8 cellular contexts compared by ENCODE assay signal in genomic region chr22:45163074-45163416, GRCh38. TPM values are rescaled to one million over a fixed set of nuclear protein-coding genes. Genes with fewer than 3 reads are reported as not detected.
A peak's percentile ranks its signal among the peaks of the same experiment; 100 is the strongest.
DNase-seq lines count a peak whose midpoint lies in the region; TF ChIP-seq lines count a peak whose summit lies in the region.

No MANE protein-coding gene starts in this region.

- peak overlapping the region; percentile 29 to 99 (median 83) for H3K27ac ChIP-seq in adrenal gland
- no peak overlapping the region for H3K27ac ChIP-seq in iPS DF 6.9 (ENCODE audit: low read length)

- DNase-seq in activated naive CD4-positive, alpha-beta T cell treated with anti-CD3 and anti-CD28 coated beads, Interleukin-2, amount 10 ng/mL, durations not matched to agents 7 days and 5 days: no peak
- DNase-seq in activated naive CD4-positive, alpha-beta T cell treated with Interleukin-2 at 50 U/mL for 16 hours: no peak
- DNase-seq in Kasumi-1 (lab: John Stamatoyannopoulos, UW) (peak; percentile 23 to 27), adrenal gland (peak in 5 of 7 donors; percentile 48 to 61 (median 55)), iPS DF 6.9 (ENCODE audit: low read depth, low spot score) (no peak), skeletal muscle cell (ENCODE audit: low read depth) (no peak), hippocampal formation (lab: John Stamatoyannopoulos, UW) (no peak), NCI-H2029 (lab: John Stamatoyannopoulos, UW) (no peak)

- TF ChIP-seq POLR2A in adrenal gland (IDR thresholded peaks at IDR 0.05): no peak

- WGBS in adrenal gland, 4 donors: 6 to 11% (median 9%) methylated on average over 11 of the region's 11 CpGs
- WGBS in iPS DF 6.9 (ENCODE audit: insufficient coverage, insufficient read length): no CpG with 5 or more reads among the region's 11 CpGs

- H3K4me3 Mint-ChIP-seq in activated naive CD4-positive, alpha-beta T cell treated with anti-CD3 and anti-CD28 coated beads, Interleukin-2, amount 10 ng/mL, durations not matched to agents 7 days and 5 days: peak overlapping the region; percentile 95

- H3K4me1 ChIP-seq in adrenal gland (replicated peaks in 1 of 2) (peaks cover 30 to 58% of the 10 kb centered on the region in 2 donors), iPS DF 6.9 (ENCODE audit: control insufficient read depth, insufficient read depth, low read length) (no peaks in the 10 kb centered on the region)

- intact Hi-C loops in adrenal gland (cut with DNase I): loop anchor here in 1 of 2 donors (10.0 kb wide), 1 partner anchor 82 kb away; the partner anchor contains the start of gene KIAA0930

- peaks cover 40% of the 10 kb centered on the region for H3K36me3 Mint-ChIP-seq in activated naive CD4-positive, alpha-beta T cell treated with anti-CD3 and anti-CD28 coated beads, Interleukin-2, amount 10 ng/mL, durations not matched to agents 7 days and 5 days

- H3K27me3 ChIP-seq in adrenal gland: no peaks in the 10 kb centered on the region
- no peaks in the 10 kb centered on the region for H3K27me3 ChIP-seq in iPS DF 6.9 (ENCODE audit: control insufficient read depth, insufficient read depth, low read length)

- H3K27me3 Mint-ChIP-seq in activated naive CD4-positive, alpha-beta T cell treated with anti-CD3 and anti-CD28 coated beads, Interleukin-2, amount 10 ng/mL, durations not matched to agents 7 days and 5 days: no peaks in the 10 kb centered on the region

- peaks cover 61% of the 10 kb centered on the region for H3K4me1 Mint-ChIP-seq in activated naive CD4-positive, alpha-beta T cell treated with anti-CD3 and anti-CD28 coated beads, Interleukin-2, amount 10 ng/mL, durations not matched to agents 7 days and 5 days

- no peaks in the 10 kb centered on the region for H3K9me3 Mint-ChIP-seq in activated naive CD4-positive, alpha-beta T cell treated with anti-CD3 and anti-CD28 coated beads, Interleukin-2, amount 10 ng/mL, durations not matched to agents 7 days and 5 days

- H3K27ac Mint-ChIP-seq in activated naive CD4-positive, alpha-beta T cell treated with anti-CD3 and anti-CD28 coated beads, Interleukin-2, amount 10 ng/mL, durations not matched to agents 7 days and 5 days: peak overlapping the region; percentile 91

- H3K9me3 ChIP-seq in adrenal gland (replicated peaks in 1 of 3) (no peaks in the 10 kb centered on the region), iPS DF 6.9 (ENCODE audit: control insufficient read depth, insufficient read depth, low read length) (no peaks in the 10 kb centered on the region)

- TF ChIP-seq CTCF in adrenal gland (IDR thresholded peaks at IDR 0.05): no peak

- H3K36me3 ChIP-seq in adrenal gland (replicated peaks in 1 of 2) (peaks cover 0 to under 1% of the 10 kb centered on the region in 2 donors), iPS DF 6.9 (ENCODE audit: control insufficient read depth, insufficient read depth, low read length) (no peaks in the 10 kb centered on the region)

- H3K4me3 ChIP-seq in adrenal gland (peak overlapping the region; percentile 16 to 98 (median 52)), iPS DF 6.9 (ENCODE audit: low read length) (peak overlapping the region; percentile 47), skeletal muscle cell (ENCODE audit: low read depth, low read length) (peak overlapping the region; percentile 84)

- CTCF ChIA-PET in activated naive CD4-positive, alpha-beta T cell treated with anti-CD3 and anti-CD28 coated beads, Interleukin-2, amount 10 ng/mL, durations not matched to agents 7 days and 5 days (lab: Charles Lee): no interaction called here

RNA-seq across cellular contexts. Expression of gene NUP50, which starts 0.7 kb away (rescaled TPM):
- 100 to 1,000 TPM in 2 of 8 donors, 10 to 100 TPM in 6; 48.9 to 126 (median 69.9) TPM for total RNA-seq in adrenal gland
- polyA plus RNA-seq in adrenal gland: 10 to 100 TPM; 14.9 to 45.9 (median 23.1) TPM

Comparison
In these comparisons a context has a peak if more than half of its experiments do, and no peak if none do; other contexts are left out.
1. DNase-seq: peak in Kasumi-1 (2 of 2) and adrenal gland (5 of 7); none in activated naive CD4-positive, alpha-beta T cell treated with anti-CD3 and anti-CD28 coated beads, Interleukin-2, amount 10 ng/mL, durations not matched to agents 7 days and 5 days (single experiment), activated naive CD4-positive, alpha-beta T cell treated with Interleukin-2 at 50 U/mL for 16 hours (single experiment), iPS DF 6.9 (single experiment), skeletal muscle cell (single experiment), hippocampal formation (0 of 2) and NCI-H2029 (single experiment).
2. Peak in every context shown above with its lines, with median percentiles within 50 percentile points of each other: H3K4me3 ChIP-seq.